ENCODE assay signal across 1 cellular context in genomic region chr4:68180858-68181531, GRCh38.
TF ChIP-seq lines count a peak whose summit lies in the region.

No MANE protein-coding gene starts in this region.

TF ChIP-seq in SK-N-SH treated with all-trans-retinoic acid at 6 μM for 48 hours, 23 proteins besides CTCF, POLR2A, EP300 and RAD21 (continued from another document):
- no peak for TF ChIP-seq ZNF565 (CRISPR knock-in tag; conservative IDR thresholded peaks at IDR 0.05; ENCODE audit: low read depth)
- no peak for TF ChIP-seq PPARA (CRISPR knock-in tag; IDR thresholded peaks at IDR 0.05; ENCODE audit: borderline replicate concordance)
- TF ChIP-seq GLIS3 (CRISPR knock-in tag; IDR thresholded peaks at IDR 0.05), result no peak
- no peak for TF ChIP-seq SNAI2 (CRISPR knock-in tag; IDR thresholded peaks at IDR 0.05)
- no peak for TF ChIP-seq ARNTL (CRISPR knock-in tag; IDR thresholded peaks at IDR 0.05; ENCODE audit: borderline replicate concordance, low read depth)
- TF ChIP-seq TOX (CRISPR knock-in tag; IDR thresholded peaks at IDR 0.05; ENCODE audit: borderline replicate concordance), result no peak
